Comparison of ENCODE assay signal across 19 cellular contexts in genomic region chr10:68553138-68553537, GRCh38.
"Had no signal": no experiment of that assay in that cellular context is flagged by ENCODE, and none has a peak within 500 bp of the region (broad histone marks: within the 10 kb centered on the region; RNA-seq: fewer than 3 reads in every experiment).

No MANE protein-coding gene starts in this region.

- DNase-seq: activated B cell treated with CpG ODN at 0.5 μM for 24 hours; activated CD4-positive, alpha-beta memory T cell treated with anti-CD3 and anti-CD28 coated beads for 36 hours; activated CD4-positive, alpha-beta T cell treated with anti-CD3 and anti-CD28 coated beads for 4 hours; activated naive CD8-positive, alpha-beta T cell treated with anti-CD3 and anti-CD28 coated beads for 36 hours; activated T-cell treated with anti-CD3 and anti-CD28 coated beads for 4 hours; amniotic stem cell; effector memory CD8-positive, alpha-beta T cell; foreskin fibroblast; kidney; left lung; midbrain; right cardiac atrium; stimulated activated CD4-positive, alpha-beta T cell treated with anti-CD3 and anti-CD28 coated beads, Interleukin-2, amount 100 ng/mL, for 24 hours; stimulated activated naive CD8-positive, alpha-beta T cell treated with anti-CD3 and anti-CD28 coated beads, Interleukin-15, Interleukin-2, amounts not matched to agents 100 U/mL and 50 U/mL, for 24 hours; substantia nigra; tibial artery had no signal

- H3K9me3 ChIP-seq: left lung, prostate gland, tibial artery had no signal

- H3K79me2 ChIP-seq: hepatocyte had no signal

- H2AFZ ChIP-seq: hepatocyte had no signal

- H3K27ac ChIP-seq: cardiac muscle cell, hepatocyte, left lung, prostate gland, tibial artery had no signal

- ATAC-seq: effector memory CD8-positive, alpha-beta T cell; left lung; right cardiac atrium; stimulated activated naive CD8-positive, alpha-beta T cell treated with anti-CD3 and anti-CD28 coated beads, Interleukin-15, Interleukin-2, amounts not matched to agents 100 U/mL and 50 U/mL, for 24 hours had no signal

- H3K4me3 ChIP-seq: cardiac muscle cell, hepatocyte, left lung, prostate gland, tibial artery had no signal

- H3K4me1 ChIP-seq: left lung, prostate gland, tibial artery had no signal

- H3K27me3 ChIP-seq: cardiac muscle cell, hepatocyte, tibial artery had no signal

- H3K36me3 ChIP-seq: cardiac muscle cell, left lung, prostate gland, tibial artery had no signal

- H3K4me2 ChIP-seq: hepatocyte had no signal
